ENCODE assay signal across 8 cellular contexts in the genomic region with DNA sequence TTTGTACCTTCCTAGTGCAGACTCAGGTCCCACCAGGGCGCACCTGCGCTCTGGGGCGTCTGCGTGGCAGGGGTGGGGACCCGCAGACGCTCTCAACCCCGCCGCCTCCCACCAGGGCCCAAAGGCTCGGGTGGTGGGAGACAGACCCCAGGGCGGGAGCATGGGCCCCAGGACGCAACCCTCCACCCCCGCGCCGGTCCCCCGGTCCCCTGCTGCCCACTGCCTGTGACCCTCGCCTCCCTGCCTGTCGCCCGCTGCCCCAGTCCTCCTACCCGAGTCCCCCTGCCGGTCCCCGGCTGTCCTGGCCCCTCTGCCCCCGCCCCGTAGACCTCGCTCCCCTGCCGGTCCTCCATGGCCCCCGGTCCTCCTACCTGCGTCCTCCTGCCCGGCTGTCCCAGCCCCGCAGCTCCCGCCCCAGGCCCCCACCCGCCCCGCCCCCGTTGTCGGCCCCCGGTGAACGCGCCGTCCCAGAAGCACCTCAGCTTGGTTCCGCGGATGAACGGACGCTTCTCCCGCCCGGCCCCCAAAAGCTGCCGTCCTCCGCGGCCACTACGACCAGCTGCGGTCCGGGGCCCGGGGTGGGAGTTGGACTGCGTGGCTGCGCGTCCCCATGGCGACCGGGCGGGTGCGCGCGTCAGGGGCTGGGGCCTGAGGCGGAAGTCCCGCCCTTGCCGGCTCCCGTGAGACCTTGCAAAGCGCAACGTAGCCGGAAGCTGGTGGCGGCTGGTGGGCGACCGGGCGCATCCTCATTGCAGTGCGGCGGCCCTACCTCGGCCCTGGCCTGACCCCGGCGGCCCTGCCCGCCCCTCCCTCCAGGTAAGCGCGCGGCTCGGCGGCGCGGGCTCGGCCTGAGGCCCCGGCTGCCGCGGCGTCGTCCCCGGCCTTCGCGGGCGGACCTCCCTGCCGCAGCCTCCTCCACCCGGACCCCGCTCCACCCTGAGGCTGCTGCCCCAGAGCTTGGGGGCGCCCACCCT. TPM values are rescaled to one million over a fixed set of nuclear protein-coding genes. Genes with fewer than 3 reads are reported as not detected.
A peak's percentile ranks its signal among the peaks of the same experiment; 100 is the strongest.
DNase-seq lines count a peak whose midpoint lies in the region; ATAC-seq lines count a peak whose summit lies in the region.

A gene (plus strand): TSS at position 709 of the 974 bp plus-strand sequence. CDS start 2,768 bp downstream, outside the sequence.

- DNase-seq in DMS53 treated with DMSO at 0.1 percent for 48 hours (lab: John Stamatoyannopoulos, UW; ENCODE audit: unreplicated experiment) (peak; percentile 68), Kasumi-1 (lab: John Stamatoyannopoulos, UW) (peak; percentile 72 to 75), RPMI7951 (ENCODE audit: low read depth) (peak; percentile 91), fibroblast of peridontal ligament (ENCODE audit: extremely low read depth) (peak; percentile 80)
- DNase-seq in natural killer cell treated with Interleukin-12 subunit alpha and Interleukin-12 subunit beta and Interleukin-15 and Interleukin-18, amount 100 ng/mL, for 72 hours (ENCODE audit: low spot score) = peak; percentile 94
- peak; percentile 92 for DNase-seq in stimulated activated naive CD4-positive, alpha-beta T cell treated with Interleukin-2 at 50 U/mL for 16 hours (lab: John Stamatoyannopoulos, UW)

- peaks cover 11% of the 10 kb centered on the region for H3K4me1 Mint-ChIP-seq in activated T-helper 17 cell treated with anti-CD3 and anti-CD28 coated beads, Interleukin-2, amount 50 U/mL, for 72 hours
- H3K4me1 Mint-ChIP-seq in natural killer cell treated with Interleukin-12 subunit alpha and Interleukin-12 subunit beta and Interleukin-15 and Interleukin-18, amount 100 ng/mL, for 72 hours (ENCODE audit: low read depth in 2 of 2) = peaks cover 18 to 22% of the 10 kb centered on the region in 2 donors

- no peaks in the 10 kb centered on the region for H3K9me3 Mint-ChIP-seq in activated T-helper 17 cell treated with anti-CD3 and anti-CD28 coated beads, Interleukin-2, amount 50 U/mL, for 72 hours
- no peaks in the 10 kb centered on the region for H3K9me3 Mint-ChIP-seq in natural killer cell treated with Interleukin-12 subunit alpha and Interleukin-12 subunit beta and Interleukin-15 and Interleukin-18, amount 100 ng/mL, for 72 hours

- peaks cover 15% of the 10 kb centered on the region for H3K36me3 Mint-ChIP-seq in activated T-helper 17 cell treated with anti-CD3 and anti-CD28 coated beads, Interleukin-2, amount 50 U/mL, for 72 hours (ENCODE audit: low read depth)
- no peaks in the 10 kb centered on the region for H3K36me3 Mint-ChIP-seq in natural killer cell treated with Interleukin-12 subunit alpha and Interleukin-12 subunit beta and Interleukin-15 and Interleukin-18, amount 100 ng/mL, for 72 hours

- peak within 1 kb of the TSS; percentile 95 for H3K27ac Mint-ChIP-seq in activated T-helper 17 cell treated with anti-CD3 and anti-CD28 coated beads, Interleukin-2, amount 50 U/mL, for 72 hours
- H3K27ac Mint-ChIP-seq in natural killer cell treated with Interleukin-12 subunit alpha and Interleukin-12 subunit beta and Interleukin-15 and Interleukin-18, amount 100 ng/mL, for 72 hours = peak within 1 kb of the TSS; percentile 77 to 88

- peak within 1 kb of the TSS; percentile 91 for H3K4me3 Mint-ChIP-seq in activated T-helper 17 cell treated with anti-CD3 and anti-CD28 coated beads, Interleukin-2, amount 50 U/mL, for 72 hours
- peak within 1 kb of the TSS; percentile 95 for H3K4me3 Mint-ChIP-seq in natural killer cell treated with Interleukin-12 subunit alpha and Interleukin-12 subunit beta and Interleukin-15 and Interleukin-18, amount 100 ng/mL, for 72 hours

- H3K27me3 Mint-ChIP-seq in activated T-helper 17 cell treated with anti-CD3 and anti-CD28 coated beads, Interleukin-2, amount 50 U/mL, for 72 hours = no peaks in the 10 kb centered on the region
- H3K27me3 Mint-ChIP-seq in natural killer cell treated with Interleukin-12 subunit alpha and Interleukin-12 subunit beta and Interleukin-15 and Interleukin-18, amount 100 ng/mL, for 72 hours = peaks cover 3 to 7% of the 10 kb centered on the region in 2 donors

- ATAC-seq in GM21786 (IDR thresholded peaks at IDR 0.05; ENCODE audit: unreplicated experiment) = peak; percentile 92
- ATAC-seq in activated T-helper 17 cell treated with anti-CD3 and anti-CD28 coated beads, Interleukin-2, amount 50 U/mL, for 72 hours (replicated peaks) = peak; percentile 99
- peak; percentile 97 for ATAC-seq in natural killer cell treated with Interleukin-12 subunit alpha and Interleukin-12 subunit beta and Interleukin-15 and Interleukin-18, amount 100 ng/mL, for 72 hours

RNA-seq across cellular contexts. Expression of the gene that starts here (rescaled TPM):
- total RNA-seq in RPMI7951 (2014; rRNA removed; shearing (Covaris generic)) = 29.0 and 35.7 TPM in 2 replicates
- total RNA-seq in activated T-helper 17 cell treated with anti-CD3 and anti-CD28 coated beads, Interleukin-2, amount 50 U/mL, for 72 hours = 10 to 100 TPM; 63.1 to 70.5 TPM
- 100 to 1,000 TPM in 1 of 2 donors, 10 to 100 TPM in 1; 87.2 to 144 TPM for total RNA-seq in natural killer cell treated with Interleukin-12 subunit alpha and Interleukin-12 subunit beta and Interleukin-15 and Interleukin-18, amount 100 ng/mL, for 72 hours

Comparison
In these comparisons a context has a peak if more than half of its experiments do, and no peak if none do; other contexts are left out.
1. Peak in every context shown above with its lines: DNase-seq and ATAC-seq.